ENCODE assay signal across 8 cellular contexts in the genomic region with DNA sequence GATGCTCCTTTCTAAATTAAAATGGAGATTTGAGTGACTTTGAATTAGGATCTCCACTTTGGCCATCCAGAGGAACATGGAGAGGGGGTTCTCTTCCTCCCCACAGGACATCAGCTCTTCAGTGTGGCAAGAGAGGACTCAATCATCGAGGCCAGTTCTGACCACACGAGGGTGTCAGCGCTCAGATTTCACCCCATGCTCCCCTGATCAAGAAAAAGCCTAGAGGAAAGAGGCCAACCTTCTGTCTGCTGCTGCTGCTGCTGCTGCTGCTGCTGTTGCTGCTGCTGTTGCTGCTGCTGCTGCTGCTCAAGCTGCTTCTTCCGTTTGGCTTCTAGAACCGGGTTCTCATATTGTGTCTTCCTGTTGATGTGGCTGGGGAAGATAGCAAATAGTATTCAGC.
A peak's percentile ranks its signal among the peaks of the same experiment; 100 is the strongest.
DNase-seq lines count a peak whose midpoint lies in the region; ATAC-seq and TF ChIP-seq lines count a peak whose summit lies in the region.

No MANE protein-coding gene starts in this region.

- no peak overlapping the region for H3K27ac Mint-ChIP-seq in activated T-helper 17 cell treated with anti-CD3 and anti-CD28 coated beads, Interleukin-2, amount 50 U/mL, for 72 hours

- TF ChIP-seq CTCF in AG04449 (IDR thresholded peaks at IDR 0.05; ENCODE audit: insufficient read depth, low read length, missing control alignments) = peak; percentile 79

- H3K36me3 Mint-ChIP-seq in activated T-helper 17 cell treated with anti-CD3 and anti-CD28 coated beads, Interleukin-2, amount 50 U/mL, for 72 hours (ENCODE audit: low read depth) = no peaks in the 10 kb centered on the region

- H3K9me3 ChIP-seq in effector memory CD4-positive, alpha-beta T cell (ENCODE audit: control insufficient read depth, low read length) = no peaks in the 10 kb centered on the region

- H3K4me1 ChIP-seq in effector memory CD4-positive, alpha-beta T cell (ENCODE audit: control insufficient read depth, insufficient read depth, low read length, poor library complexity, severe bottlenecking) = no peaks in the 10 kb centered on the region

- no peaks in the 10 kb centered on the region for H3K27me3 Mint-ChIP-seq in activated T-helper 17 cell treated with anti-CD3 and anti-CD28 coated beads, Interleukin-2, amount 50 U/mL, for 72 hours

- H3K36me3 ChIP-seq in effector memory CD4-positive, alpha-beta T cell (ENCODE audit: control insufficient read depth, insufficient read depth, low read length) = no peaks in the 10 kb centered on the region

- H3K9me3 Mint-ChIP-seq in activated T-helper 17 cell treated with anti-CD3 and anti-CD28 coated beads, Interleukin-2, amount 50 U/mL, for 72 hours = peaks cover 7% of the 10 kb centered on the region

- DNase-seq in AG04449 (ENCODE audit: low read depth, low spot score) = no peak
- DNase-seq in NCI-H82 treated with DMSO at 0.1 percent for 48 hours (lab: John Stamatoyannopoulos, UW; ENCODE audit: unreplicated experiment) = peak; percentile 32
- DNase-seq in ecto neural progenitor cell (ENCODE audit: low spot score) = peak; percentile 74
- DNase-seq in medulla oblongata (ENCODE audit: extremely low spot score) = peak; percentile 91
- no peak for DNase-seq in effector memory CD4-positive, alpha-beta T cell

- H3K4me3 Mint-ChIP-seq in activated T-helper 17 cell treated with anti-CD3 and anti-CD28 coated beads, Interleukin-2, amount 50 U/mL, for 72 hours = no peak overlapping the region

- ATAC-seq in GM18867 (IDR thresholded peaks at IDR 0.05; ENCODE audit: unreplicated experiment) (peak; percentile 51), GM21723 (IDR thresholded peaks at IDR 0.05; ENCODE audit: unreplicated experiment) (no peak)
- no peak for ATAC-seq in activated T-helper 17 cell treated with anti-CD3 and anti-CD28 coated beads, Interleukin-2, amount 50 U/mL, for 72 hours (replicated peaks)

- POLR2A ChIA-PET in AG04449 (lab: Yijun Ruan, JAX) = no interaction called here

- no peaks in the 10 kb centered on the region for H3K27me3 ChIP-seq in effector memory CD4-positive, alpha-beta T cell (replicated peaks; ENCODE audit: control insufficient read depth, insufficient read depth, low read length, poor library complexity, severe bottlenecking)

- no peak overlapping the region for H3K27ac ChIP-seq in effector memory CD4-positive, alpha-beta T cell (ENCODE audit: insufficient read depth, low read length, poor library complexity, severe bottlenecking)

- H3K4me3 ChIP-seq in AG04449 (ENCODE audit: low read depth, low read length) = no peak overlapping the region
- H3K4me3 ChIP-seq in effector memory CD4-positive, alpha-beta T cell (ENCODE audit: insufficient read depth, low read depth, low read length, poor library complexity, severe bottlenecking) = no peak overlapping the region

- CTCF ChIA-PET in AG04449 (lab: Yijun Ruan, JAX) = interaction anchor here (0.6 to 4.8 kb wide), 42 partner anchors 9 to 907 kb away, joined by 3 to 52 read pairs (median 3); no protein-coding TSS in a partner anchor

- no peaks in the 10 kb centered on the region for H3K4me1 Mint-ChIP-seq in activated T-helper 17 cell treated with anti-CD3 and anti-CD28 coated beads, Interleukin-2, amount 50 U/mL, for 72 hours

Comparison
In these comparisons a context has a peak if more than half of its experiments do, and no peak if none do; other contexts are left out.
1. DNase-seq: peak in NCI-H82 treated with DMSO at 0.1 percent for 48 hours (single experiment), ecto neural progenitor cell (single experiment) and medulla oblongata (single experiment); none in AG04449 (single experiment) and effector memory CD4-positive, alpha-beta T cell (0 of 3).